ENCODE assay signal across 8 cellular contexts in genomic region chr2:54574107-54574859, GRCh38.
DNase-seq lines count a peak whose midpoint lies in the region; ATAC-seq and TF ChIP-seq lines count a peak whose summit lies in the region.

No MANE protein-coding gene starts in this region.

- no peak for TF ChIP-seq CTCF in Peyer's patch (IDR thresholded peaks at IDR 0.05)
- TF ChIP-seq CTCF in liver (IDR thresholded peaks at IDR 0.05; ENCODE audit: low read depth, low read length, missing input control) = no peak
- TF ChIP-seq CTCF in upper lobe of right lung (IDR thresholded peaks at IDR 0.05) = no peak

- peaks cover 6 to 8% of the 10 kb centered on the region in 2 donors for H3K9me3 Mint-ChIP-seq in activated naive CD4-positive, alpha-beta T cell treated with anti-CD3 and anti-CD28 coated beads, Interleukin-2, amount 50 U/mL, for 72 hours

- TF ChIP-seq RAD21 in liver (IDR thresholded peaks at IDR 0.05) = peak; percentile 3 to 25

- peak overlapping the region in 2 of 4 donors; percentile 3 to 22 for H3K4me3 ChIP-seq in Peyer's patch
- no peak overlapping the region for H3K4me3 ChIP-seq in liver (ENCODE audit: low read depth in 1 of 3, low read length in 3 of 3)
- H3K4me3 ChIP-seq in upper lobe of right lung = peak overlapping the region; percentile 0

- H3K9ac ChIP-seq in liver (ENCODE audit: low read depth in 1 of 2, low read length in 2 of 2) = peak overlapping the region in 1 of 2 donors; percentile 64

- H3K9me3 ChIP-seq in Peyer's patch (no peaks in the 10 kb centered on the region), liver (ENCODE audit: control insufficient read depth in 4 of 4, low read length in 3 of 4) (no peaks in the 10 kb centered on the region), upper lobe of right lung (no peaks in the 10 kb centered on the region)

- intact Hi-C loops in upper lobe of right lung (cut with DNase I) = no loop called here

- H3K36me3 ChIP-seq in Peyer's patch = no peaks in the 10 kb centered on the region
- no peaks in the 10 kb centered on the region for H3K36me3 ChIP-seq in liver (ENCODE audit: control insufficient read depth in 4 of 4, insufficient read depth in 3 of 4, low read depth in 1 of 4, low read length in 3 of 4)
- H3K36me3 ChIP-seq in upper lobe of right lung = peaks cover 6% of the 10 kb centered on the region

- peaks cover 18 to 19% of the 10 kb centered on the region in 2 donors for H3K36me3 Mint-ChIP-seq in activated naive CD4-positive, alpha-beta T cell treated with anti-CD3 and anti-CD28 coated beads, Interleukin-2, amount 50 U/mL, for 72 hours

- TF ChIP-seq POLR2A in Peyer's patch (IDR thresholded peaks at IDR 0.05) = peak in 1 of 2 donors; percentile 71

- DNase-seq in Peyer's patch = peak; percentile 53 to 87 (median 83)
- peak in 1 of 2 donors; percentile 79 for DNase-seq in activated naive CD4-positive, alpha-beta T cell treated with anti-CD3 and anti-CD28 coated beads, Interleukin-2, amount 50 U/mL, for 72 hours (ENCODE audit: low spot score in 2 of 2)
- DNase-seq in upper lobe of right lung = no peak
- DNase-seq in retina = no peak

- H3K27ac Mint-ChIP-seq in activated naive CD4-positive, alpha-beta T cell treated with anti-CD3 and anti-CD28 coated beads, Interleukin-2, amount 50 U/mL, for 72 hours = peak overlapping the region; percentile 95 to 96

- ATAC-seq in GM18511 (IDR thresholded peaks at IDR 0.05; ENCODE audit: unreplicated experiment) (peak; percentile 53), HG02973 (IDR thresholded peaks at IDR 0.05; ENCODE audit: unreplicated experiment) (peak; percentile 18), upper lobe of right lung (peak; percentile 60), HG03045 (IDR thresholded peaks at IDR 0.05; ENCODE audit: unreplicated experiment) (no peak)
- peak; percentile 50 to 70 for ATAC-seq in activated naive CD4-positive, alpha-beta T cell treated with anti-CD3 and anti-CD28 coated beads, Interleukin-2, amount 50 U/mL, for 72 hours

- H3K27ac ChIP-seq in Peyer's patch = peak overlapping the region; percentile 79 to 97 (median 87)
- H3K27ac ChIP-seq in liver (ENCODE audit: low read depth in 1 of 2, low read length in 2 of 2) = peak overlapping the region; percentile 73 to 90
- H3K27ac ChIP-seq in upper lobe of right lung = peak overlapping the region; percentile 43

- H3K4me1 ChIP-seq in Peyer's patch = peaks cover 4 to 93% (median 45%) of the 10 kb centered on the region in 4 donors
- H3K4me1 ChIP-seq in liver (ENCODE audit: control insufficient read depth in 4 of 4, insufficient read depth in 4 of 4, low read length in 3 of 4) = peaks cover 27 to 96% (median 90%) of the 10 kb centered on the region in 4 donors
- peaks cover 94% of the 10 kb centered on the region for H3K4me1 ChIP-seq in upper lobe of right lung

- WGBS in liver = 29% methylated on average over 9 of the region's 9 CpGs

- H3K27me3 ChIP-seq in Peyer's patch (no peaks in the 10 kb centered on the region), liver (ENCODE audit: control insufficient read depth in 4 of 4, insufficient read depth in 4 of 4, low read length in 3 of 4) (no peaks in the 10 kb centered on the region), upper lobe of right lung (no peaks in the 10 kb centered on the region)

TF ChIP-seq in liver, 16 proteins besides CTCF, POLR2A, EP300 and RAD21:
- peak; percentile 94 for TF ChIP-seq NR2F2 (IDR thresholded peaks at IDR 0.05)
- TF ChIP-seq EGR1 (IDR thresholded peaks at IDR 0.05; ENCODE audit: low read depth in 2 of 2) = no peak
- peak; percentile 44 for TF ChIP-seq FOXA1 (IDR thresholded peaks at IDR 0.05)
- no peak for TF ChIP-seq GABPA (IDR thresholded peaks at IDR 0.05 in 1 of 2, conservative IDR thresholded peaks at IDR 0.05 in 1 of 2)
- TF ChIP-seq HNF4G (IDR thresholded peaks at IDR 0.05) = peak; percentile 23
- TF ChIP-seq ATF3 (IDR thresholded peaks at IDR 0.05) = no peak
- TF ChIP-seq, protein P1, sequence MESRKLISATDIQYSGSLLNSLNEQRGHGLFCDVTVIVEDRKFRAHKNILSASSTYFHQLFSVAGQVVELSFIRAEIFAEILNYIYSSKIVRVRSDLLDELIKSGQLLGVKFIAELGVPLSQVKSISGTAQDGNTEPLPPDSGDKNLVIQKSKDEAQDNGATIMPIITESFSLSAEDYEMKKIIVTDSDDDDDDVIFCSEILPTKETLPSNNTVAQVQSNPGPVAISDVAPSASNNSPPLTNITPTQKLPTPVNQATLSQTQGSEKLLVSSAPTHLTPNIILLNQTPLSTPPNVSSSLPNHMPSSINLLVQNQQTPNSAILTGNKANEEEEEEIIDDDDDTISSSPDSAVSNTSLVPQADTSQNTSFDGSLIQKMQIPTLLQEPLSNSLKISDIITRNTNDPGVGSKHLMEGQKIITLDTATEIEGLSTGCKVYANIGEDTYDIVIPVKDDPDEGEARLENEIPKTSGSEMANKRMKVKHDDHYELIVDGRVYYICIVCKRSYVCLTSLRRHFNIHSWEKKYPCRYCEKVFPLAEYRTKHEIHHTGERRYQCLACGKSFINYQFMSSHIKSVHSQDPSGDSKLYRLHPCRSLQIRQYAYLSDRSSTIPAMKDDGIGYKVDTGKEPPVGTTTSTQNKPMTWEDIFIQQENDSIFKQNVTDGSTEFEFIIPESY (IDR thresholded peaks at IDR 0.05) = no peak
- TF ChIP-seq, protein P2, sequence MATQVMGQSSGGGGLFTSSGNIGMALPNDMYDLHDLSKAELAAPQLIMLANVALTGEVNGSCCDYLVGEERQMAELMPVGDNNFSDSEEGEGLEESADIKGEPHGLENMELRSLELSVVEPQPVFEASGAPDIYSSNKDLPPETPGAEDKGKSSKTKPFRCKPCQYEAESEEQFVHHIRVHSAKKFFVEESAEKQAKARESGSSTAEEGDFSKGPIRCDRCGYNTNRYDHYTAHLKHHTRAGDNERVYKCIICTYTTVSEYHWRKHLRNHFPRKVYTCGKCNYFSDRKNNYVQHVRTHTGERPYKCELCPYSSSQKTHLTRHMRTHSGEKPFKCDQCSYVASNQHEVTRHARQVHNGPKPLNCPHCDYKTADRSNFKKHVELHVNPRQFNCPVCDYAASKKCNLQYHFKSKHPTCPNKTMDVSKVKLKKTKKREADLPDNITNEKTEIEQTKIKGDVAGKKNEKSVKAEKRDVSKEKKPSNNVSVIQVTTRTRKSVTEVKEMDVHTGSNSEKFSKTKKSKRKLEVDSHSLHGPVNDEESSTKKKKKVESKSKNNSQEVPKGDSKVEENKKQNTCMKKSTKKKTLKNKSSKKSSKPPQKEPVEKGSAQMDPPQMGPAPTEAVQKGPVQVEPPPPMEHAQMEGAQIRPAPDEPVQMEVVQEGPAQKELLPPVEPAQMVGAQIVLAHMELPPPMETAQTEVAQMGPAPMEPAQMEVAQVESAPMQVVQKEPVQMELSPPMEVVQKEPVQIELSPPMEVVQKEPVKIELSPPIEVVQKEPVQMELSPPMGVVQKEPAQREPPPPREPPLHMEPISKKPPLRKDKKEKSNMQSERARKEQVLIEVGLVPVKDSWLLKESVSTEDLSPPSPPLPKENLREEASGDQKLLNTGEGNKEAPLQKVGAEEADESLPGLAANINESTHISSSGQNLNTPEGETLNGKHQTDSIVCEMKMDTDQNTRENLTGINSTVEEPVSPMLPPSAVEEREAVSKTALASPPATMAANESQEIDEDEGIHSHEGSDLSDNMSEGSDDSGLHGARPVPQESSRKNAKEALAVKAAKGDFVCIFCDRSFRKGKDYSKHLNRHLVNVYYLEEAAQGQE (IDR thresholded peaks at IDR 0.05) = peak; percentile 32
- TF ChIP-seq FOXA2 (IDR thresholded peaks at IDR 0.05) = peak; percentile 76
- peak; percentile 69 to 82 for TF ChIP-seq HNF4A (conservative IDR thresholded peaks at IDR 0.05)
- peak; percentile 33 for TF ChIP-seq SP1 (IDR thresholded peaks at IDR 0.05)
- TF ChIP-seq JUND (IDR thresholded peaks at IDR 0.05) = peak in 1 of 2 donors; percentile 76
- TF ChIP-seq YY1 (IDR thresholded peaks at IDR 0.05) = peak; percentile 50
- no peak for TF ChIP-seq TAF1 (conservative IDR thresholded peaks at IDR 0.05)
- TF ChIP-seq MAX (IDR thresholded peaks at IDR 0.05) = peak; percentile 27
- peak; percentile 8 to 73 for TF ChIP-seq RXRA (IDR thresholded peaks at IDR 0.05)

Comparison
In these comparisons a context has a peak if more than half of its experiments do, and no peak if none do; other contexts are left out.
1. DNase-seq: peak in Peyer's patch (3 of 3); none in upper lobe of right lung (single experiment) and retina (single experiment).
2. Peak in every context shown above with its lines, with median percentiles within 50 percentile points of each other: H3K27ac ChIP-seq.